31 cellular contexts compared by ENCODE assay signal in the genomic region with DNA sequence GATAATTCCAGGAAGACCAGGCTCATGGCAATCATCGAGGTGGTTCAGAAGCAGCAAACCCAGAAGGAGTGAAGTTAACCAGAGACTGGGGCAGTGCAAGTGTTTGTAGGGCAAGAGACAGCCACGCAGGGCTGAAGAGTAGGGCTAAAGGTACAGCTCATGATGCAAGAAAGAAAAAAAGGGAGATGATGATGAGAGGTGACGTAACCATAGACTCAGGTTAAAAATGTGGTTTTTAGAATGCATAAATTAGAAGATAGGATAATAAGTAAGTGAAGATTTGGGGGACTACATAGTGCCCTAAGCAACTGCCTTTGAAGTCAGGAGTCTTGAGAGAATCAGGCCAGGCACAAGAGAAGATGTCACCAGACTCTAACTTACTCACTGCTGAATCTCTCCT. TPM values are rescaled to one million over a fixed set of nuclear protein-coding genes. Genes with fewer than 3 reads are reported as not detected.
"Had no signal": no experiment of that assay in that cellular context is flagged by ENCODE, and none has a peak within 500 bp of the region (broad histone marks: within the 10 kb centered on the region; RNA-seq: fewer than 3 reads in every experiment).

No MANE protein-coding gene starts in this region.

- H3K4me1 ChIP-seq: neural progenitor cell, parathyroid adenoma, psoas muscle, spleen, testis, tibial artery, transverse colon, upper lobe of right lung, uterus had no signal

- H3K36me3 ChIP-seq: neural progenitor cell, ovary, spleen, suprapubic skin, tibial artery, transverse colon, upper lobe of right lung, uterus had no signal

- H3K4me2 ChIP-seq: neural progenitor cell, smooth muscle cell had no signal

- H3K79me2 ChIP-seq: parathyroid adenoma had no signal

- H3K9ac ChIP-seq: neural progenitor cell, parathyroid adenoma had no signal

- H3K27ac ChIP-seq: neural progenitor cell, ovary, parathyroid adenoma, psoas muscle, skin epidermis, spleen, suprapubic skin, testis, tibial artery, transverse colon, upper lobe of right lung, uterus had no signal

- ATAC-seq: natural killer cell; psoas muscle; right cardiac atrium; sciatic nerve; stimulated activated naive CD8-positive, alpha-beta T cell treated with anti-CD3 and anti-CD28 coated beads, Interleukin-15, amount 100 ng/mL, for 72 hours; stimulated activated naive CD8-positive, alpha-beta T cell treated with anti-CD3 and anti-CD28 coated beads, Interleukin-15, Interleukin-2, amounts not matched to agents 100 U/mL and 50 U/mL, for 24 hours; upper lobe of right lung had no signal

- H2AFZ ChIP-seq: neural progenitor cell, parathyroid adenoma had no signal

- H3K9me3 ChIP-seq: ovary, psoas muscle, spleen, suprapubic skin, testis, tibial artery, transverse colon, upper lobe of right lung, uterus had no signal

- DNase-seq: natural killer cell; occipital lobe; ovary; psoas muscle; right cardiac atrium; spleen; stimulated activated CD4-positive, alpha-beta T cell treated with anti-CD3 and anti-CD28 coated beads, Interleukin-12 subunit alpha, Interleukin-12 subunit beta, amount 100 ng/mL, for 4 hours; stimulated activated CD4-positive, alpha-beta T cell treated with anti-CD3 and anti-CD28 coated beads, Interleukin-1b, Interleukin-23, amount 100 ng/mL, for 48 hours; stimulated activated CD4-positive, alpha-beta T cell treated with anti-CD3 and anti-CD28 coated beads, Interleukin-4, amount 100 ng/mL, for 1 hour; stimulated activated CD4-positive, alpha-beta T cell treated with anti-CD3 and anti-CD28 coated beads, Interleukin-4, amount 100 ng/mL, for 4 hours; stimulated activated CD8-positive, alpha-beta memory T cell treated with anti-CD3 and anti-CD28 coated beads, Interleukin-4, amount 100 ng/mL, for 48 hours; stimulated activated naive CD4-positive, alpha-beta T cell; stimulated activated naive CD8-positive, alpha-beta T cell treated with anti-CD3 and anti-CD28 coated beads, Interleukin-15, amount 100 ng/mL, for 72 hours; stimulated activated naive CD8-positive, alpha-beta T cell treated with anti-CD3 and anti-CD28 coated beads, Interleukin-15, Interleukin-2, amounts not matched to agents 100 U/mL and 50 U/mL, for 24 hours; substantia nigra; testis; tibial artery; transverse colon; upper lobe of right lung; uterus had no signal

- H3K27me3 ChIP-seq: neural progenitor cell, ovary, suprapubic skin, testis, tibial artery, transverse colon, upper lobe of right lung, uterus had no signal

- H3K4me3 ChIP-seq: neural progenitor cell, ovary, psoas muscle, skin epidermis, smooth muscle cell, spleen, suprapubic skin, testis, tibial artery, transverse colon, upper lobe of right lung, uterus had no signal

RNA-seq across cellular contexts. Expression of a gene that starts 0.3 kb away (rescaled TPM):
- total RNA-seq: natural killer cell, occipital lobe, osteoblast, ovary, progenitor cell of endocrine pancreas, psoas muscle, renal cortical epithelial cell, right cardiac atrium, sciatic nerve, smooth muscle cell, spleen, suprapubic skin, testis, transverse colon, upper lobe of right lung, urinary bladder, uterus had no signal
- polyA plus RNA-seq: neural cell, ovary, psoas muscle, right cardiac atrium, smooth muscle cell, spleen, urinary bladder had no signal

RNA-seq across cellular contexts. Expression of a gene that starts 17.5 kb away (rescaled TPM):
- total RNA-seq: natural killer cell, occipital lobe, osteoblast, ovary, progenitor cell of endocrine pancreas, psoas muscle, renal cortical epithelial cell, right cardiac atrium, sciatic nerve, smooth muscle cell, spleen, testis, transverse colon, upper lobe of right lung, urinary bladder, uterus had no signal
- polyA plus RNA-seq: neural cell, ovary, psoas muscle, right cardiac atrium, smooth muscle cell, spleen, urinary bladder had no signal

RNA-seq across cellular contexts. Expression of a gene that starts 18.0 kb away (rescaled TPM):
- total RNA-seq: natural killer cell, occipital lobe, osteoblast, progenitor cell of endocrine pancreas, psoas muscle, renal cortical epithelial cell, right cardiac atrium, sciatic nerve, smooth muscle cell, spleen, suprapubic skin, transverse colon, upper lobe of right lung, urinary bladder, uterus had no signal
- polyA plus RNA-seq: neural cell, psoas muscle, right cardiac atrium, smooth muscle cell, spleen, urinary bladder had no signal

RNA-seq across cellular contexts. Expression of a gene that starts 32.9 kb away (rescaled TPM):
- total RNA-seq: natural killer cell, occipital lobe, osteoblast, ovary, progenitor cell of endocrine pancreas, psoas muscle, renal cortical epithelial cell, right cardiac atrium, sciatic nerve, smooth muscle cell, spleen, testis, transverse colon, upper lobe of right lung, urinary bladder, uterus had no signal
- polyA plus RNA-seq: neural cell, ovary, psoas muscle, right cardiac atrium, smooth muscle cell, spleen, urinary bladder had no signal

RNA-seq across cellular contexts. Expression of a gene that starts 48.2 kb away (rescaled TPM):
- total RNA-seq: natural killer cell, occipital lobe, osteoblast, ovary, progenitor cell of endocrine pancreas, psoas muscle, right cardiac atrium, sciatic nerve, spleen, testis, transverse colon, upper lobe of right lung, uterus had no signal
- polyA plus RNA-seq: neural cell, ovary, right cardiac atrium had no signal
